ENCODE assay signal across 8 cellular contexts in the genomic region with DNA sequence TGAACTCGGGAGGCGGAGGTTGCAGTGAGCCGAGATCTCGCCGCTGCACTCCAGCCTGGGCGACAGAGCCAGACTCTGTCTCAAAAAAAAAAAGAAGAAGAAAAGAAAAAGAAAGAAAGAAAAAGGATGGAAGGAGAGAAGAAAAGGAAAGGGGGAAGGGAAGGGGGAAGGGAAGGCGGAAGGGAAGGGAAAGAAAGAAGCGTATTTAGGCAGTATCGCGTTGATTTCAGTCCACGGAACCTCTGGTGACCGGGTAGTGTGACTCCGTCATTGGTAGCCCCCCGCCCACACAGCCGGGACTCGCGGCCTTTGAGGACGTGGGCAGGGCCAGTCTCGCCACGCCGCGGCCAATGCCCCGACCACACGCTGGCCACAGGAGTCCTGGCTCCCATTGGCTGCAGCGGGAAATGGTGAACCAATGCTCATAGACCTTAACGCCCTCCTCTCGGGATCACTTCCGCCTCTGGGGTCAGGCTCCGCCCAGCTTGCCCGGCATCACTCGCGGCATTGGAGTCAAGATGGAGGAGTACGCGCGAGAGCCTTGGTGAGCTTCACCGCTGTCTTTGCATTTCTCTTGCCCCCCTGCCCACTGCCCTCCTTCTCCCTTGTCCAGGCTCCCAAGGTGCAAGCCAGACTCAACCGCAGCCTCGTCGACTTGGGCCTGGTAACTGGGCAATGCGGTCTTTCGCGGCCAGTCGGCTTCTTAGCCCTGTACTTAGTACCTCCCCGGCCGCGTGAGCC. TPM values are rescaled to one million over a fixed set of nuclear protein-coding genes. Genes with fewer than 3 reads are reported as not detected.
DNase-seq lines count a peak whose midpoint lies in the region; ATAC-seq and TF ChIP-seq lines count a peak whose summit lies in the region.

TIMM17A (plus strand) TSS at position 495 of the 741 bp plus-strand sequence; CDS start at position 519, 24 bp downstream.

- peaks cover 0 to 32% of the 10 kb centered on the region in 2 donors for H3K36me3 ChIP-seq in left lung

- peak within 1 kb of the TSS; percentile 68 to 70 for H3K4me3 ChIP-seq in left lung

- peaks cover 6 to 12% of the 10 kb centered on the region in 2 donors for H3K4me1 ChIP-seq in left lung

- peak in 1 of 2 donors; percentile 7 for TF ChIP-seq CTCF in left lung (IDR thresholded peaks at IDR 0.05)

- intact Hi-C loops in left lung (cut with DNase I) = no loop called here

- H3K9me3 ChIP-seq in left lung = no peaks in the 10 kb centered on the region

- ATAC-seq in GM19372 (IDR thresholded peaks at IDR 0.05; ENCODE audit: low read depth, unreplicated experiment) (peak; percentile 99), HG03558 (IDR thresholded peaks at IDR 0.05; ENCODE audit: extremely low read depth, unreplicated experiment) (peak; percentile 98), left lung (peak; percentile 100)

- DNase-seq in C1 segment of cervical spinal cord (lab: John Stamatoyannopoulos, UW) (peak; percentile 81 to 97 (median 94)), NCI-H748 treated with DMSO at 0.1 percent for 48 hours (lab: John Stamatoyannopoulos, UW) (peak; percentile 71), dermis blood vessel endothelial cell (peak; percentile 100), left lung (peak; percentile 97)
- peak; percentile 85 to 92 for DNase-seq in activated CD4-positive, alpha-beta T cell treated with anti-CD3 and anti-CD28 coated beads, Interleukin-2, amount 50 U/mL, for 24 hours (ENCODE audit: low read depth in 1 of 2, low spot score in 1 of 2)
- DNase-seq in stimulated activated CD4-positive, alpha-beta T cell treated with anti-CD3 and anti-CD28 coated beads, Interleukin-2, amount 100 ng/mL, for 48 hours = peak; percentile 88 to 90

- no peaks in the 10 kb centered on the region for H3K27me3 ChIP-seq in left lung

- H3K27ac ChIP-seq in left lung = peak within 1 kb of the TSS; percentile 78

RNA-seq across cellular contexts. Expression of gene TIMM17A, which starts in this region (rescaled TPM):
- total RNA-seq in dermis blood vessel endothelial cell (52.9 and 67.0 TPM in 2 replicates), left lung (10 to 100 TPM; 42.6 to 56.7 TPM)

Comparison
In these comparisons a context has a peak if more than half of its experiments do, and no peak if none do; other contexts are left out.
1. Peak in every context shown above with its lines: DNase-seq, ATAC-seq, H3K4me3 ChIP-seq and H3K27ac ChIP-seq.